Comparison of ENCODE assay signal across 7 cellular contexts in the genomic region with DNA sequence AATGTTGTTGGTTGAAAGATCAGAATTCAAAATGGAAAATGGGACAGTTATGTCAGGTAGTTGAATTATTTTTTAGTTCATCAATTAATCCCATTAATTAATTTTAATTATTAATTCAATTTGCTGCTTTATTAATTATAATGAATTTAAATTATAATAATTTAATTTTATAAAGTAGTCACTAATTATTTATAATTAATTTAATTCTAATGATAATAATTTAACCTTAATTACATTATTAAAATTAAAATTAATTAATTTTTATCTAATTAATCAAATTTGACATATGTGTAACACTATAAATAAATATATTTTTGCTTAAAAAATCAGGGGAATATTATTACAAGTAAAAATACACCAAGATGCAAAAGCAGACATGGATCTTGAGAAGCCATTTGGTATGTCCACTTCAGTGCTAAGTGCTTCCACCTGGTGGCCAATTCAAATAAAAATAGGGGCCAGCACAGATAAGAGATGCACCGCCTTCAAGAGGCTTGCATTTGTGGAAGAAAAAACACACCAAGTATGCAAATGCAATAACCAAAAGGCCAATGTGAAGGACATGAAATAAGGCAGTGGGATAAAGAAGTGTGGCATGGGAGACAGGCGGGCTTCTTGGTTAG.
DNase-seq lines count a peak whose midpoint lies in the region; ATAC-seq, FAIRE-seq and TF ChIP-seq lines count a peak whose summit lies in the region.

No MANE protein-coding gene starts in this region.

- H4K20me1 ChIP-seq in HCT116 (ENCODE audit: insufficient read depth) (no peaks in the 10 kb centered on the region), OCI-LY3 (ENCODE audit: insufficient read depth, low read length) (peaks cover 10% of the 10 kb centered on the region), mammary epithelial cell (ENCODE audit: insufficient read depth, low read length) (no peaks in the 10 kb centered on the region)

- no peak for TF ChIP-seq POLR2A in HCT116 (IDR thresholded peaks at IDR 0.05; ENCODE audit: borderline replicate concordance, extremely low read depth, insufficient read depth, insufficient read length)

- H2BK120ac ChIP-seq in mesendoderm (ENCODE audit: low read depth, low read length) = no peak overlapping the region

- peak; percentile 87 for ATAC-seq in HCT116
- no peak for ATAC-seq in esophagus mucosa
- no peak for ATAC-seq in HG03159 (IDR thresholded peaks at IDR 0.05; ENCODE audit: unreplicated experiment)

- no peak overlapping the region for H3K56ac ChIP-seq in mesendoderm (ENCODE audit: low read length)

- H3K18ac ChIP-seq in mesendoderm (ENCODE audit: low read length) = no peak overlapping the region

- FAIRE-seq in D721Med (lab: Jason Lieb, UNC) = peak; percentile 98

- peaks cover 0 to 13% of the 10 kb centered on the region in 2 experiments; a peak in 1 of 4 replicates for H3K36me3 ChIP-seq in HCT116 (ENCODE audit: control insufficient read depth in 1 of 2, insufficient read depth in 2 of 2, low read length in 2 of 2)
- peaks cover 41% of the 10 kb centered on the region for H3K36me3 ChIP-seq in OCI-LY3 (replicated peaks; ENCODE audit: low read depth, low read length)
- H3K36me3 ChIP-seq in mammary epithelial cell (ENCODE audit: insufficient read depth, low read length) = peaks cover 5% of the 10 kb centered on the region
- no peaks in the 10 kb centered on the region for H3K36me3 ChIP-seq in mesendoderm (ENCODE audit: control insufficient read depth, insufficient read depth, low read length)

- no peak overlapping the region for H2AK5ac ChIP-seq in mesendoderm (ENCODE audit: low read length)

- no peaks in the 10 kb centered on the region for H3K27me3 ChIP-seq in HCT116 (ENCODE audit: insufficient read depth, low read length)
- no peaks in the 10 kb centered on the region for H3K27me3 ChIP-seq in OCI-LY3 (ENCODE audit: low read depth, low read length)
- no peaks in the 10 kb centered on the region for H3K27me3 ChIP-seq in mammary epithelial cell (ENCODE audit: insufficient read depth, low read length)
- no peaks in the 10 kb centered on the region for H3K27me3 ChIP-seq in mesendoderm (ENCODE audit: insufficient read depth, low read length, poor library complexity)

- no peak overlapping the region for H2BK15ac ChIP-seq in mesendoderm (replicated peaks; ENCODE audit: low read depth)

- H3K9ac ChIP-seq in HCT116 (ENCODE audit: low read length) (no peak overlapping the region), OCI-LY3 (ENCODE audit: low read length) (no peak overlapping the region), mammary epithelial cell (ENCODE audit: insufficient read depth, low read length) (no peak overlapping the region), mesendoderm (ENCODE audit: low read length) (no peak overlapping the region)

- POLR2A ChIA-PET in HCT116 (lab: Charles Lee) = no interaction called here

- no peaks in the 10 kb centered on the region for H3K9me2 ChIP-seq in HCT116 (ENCODE audit: insufficient read depth)

- WGBS in mammary epithelial cell (ENCODE audit: low coverage, missing lambda C conversion rate) = 80% methylated on average over 2 of the region's 2 CpGs
- no CpG with 5 or more reads among the region's 2 CpGs for WGBS in mesendoderm (ENCODE audit: extremely low coverage, insufficient coverage, low lambda C conversion rate)

- no peak overlapping the region for H4K8ac ChIP-seq in mesendoderm (ENCODE audit: low read depth, low read length)

- no peak overlapping the region for H3K23ac ChIP-seq in mesendoderm (ENCODE audit: low read length)

- RAD21 ChIA-PET in HCT116 (lab: Charles Lee; ENCODE audit: low non-redundant PET in 1 of 2, low total read pairs in 2 of 2, uncharacterized antibody in 2 of 2, unreplicated experiment in 2 of 2) = no interaction called here

- H3K79me2 ChIP-seq in HCT116 (ENCODE audit: insufficient read depth, low read length) (peaks cover 16% of the 10 kb centered on the region; the same call in 1 of the 2 replicates), OCI-LY3 (ENCODE audit: low read length) (peaks cover 8% of the 10 kb centered on the region; the same call in 1 of the 2 replicates), mammary epithelial cell (ENCODE audit: insufficient read depth, low read length) (peaks cover 29% of the 10 kb centered on the region), mesendoderm (ENCODE audit: control insufficient read depth, insufficient read depth, low read length) (no peaks in the 10 kb centered on the region)

- H4K5ac ChIP-seq in mesendoderm (ENCODE audit: low read length) = no peak overlapping the region

- DNase-seq in D721Med (ENCODE audit: insufficient read length, low spot score) (peak; percentile 86), HCT116 (ENCODE audit: low read depth, low spot score) (peak; percentile 67), mammary epithelial cell (peak; percentile 33), mesendoderm (peak; percentile 81)

- H3K4me2 ChIP-seq in HCT116 (ENCODE audit: low read length) (no peak overlapping the region), OCI-LY3 (ENCODE audit: low read length) (no peak overlapping the region), mammary epithelial cell (ENCODE audit: insufficient read depth, low read depth, low read length) (no peak overlapping the region), mesendoderm (ENCODE audit: low read length) (no peak overlapping the region)

- no peak overlapping the region for H2BK5ac ChIP-seq in mesendoderm (ENCODE audit: low read length)

- in situ Hi-C loops in mammary epithelial cell (cut with MboI; ENCODE audit: low sequenced_read_pairs in 2 of 2) = no loop called here

- intact Hi-C loops in HCT116 (cut with micrococcal nuclease) (loop anchor here (2.0 to 10.0 kb wide), 3 partner anchors 55 to 257 kb away; a partner anchor contains a TSS), mammary epithelial cell (cut with micrococcal nuclease) (loop anchor here (1.0 to 5.0 kb wide), 4 partner anchors 59 to 257 kb away; a partner anchor contains a TSS)

- H3K27ac ChIP-seq in HCT116 (ENCODE audit: low read depth, low read length) (no peak overlapping the region), OCI-LY3 (ENCODE audit: low read length) (no peak overlapping the region), mammary epithelial cell (ENCODE audit: insufficient read depth, low read depth, low read length) (no peak overlapping the region), mesendoderm (ENCODE audit: low read depth, low read length) (no peak overlapping the region)

- no TSS peak for BruUV-seq in HCT116 (replicated peaks; lab: Mats Ljungman, UMichigan)
- BruUV-seq in mammary epithelial cell (replicated peaks; lab: Mats Ljungman, UMichigan) = no TSS peak

- no peaks in the 10 kb centered on the region for H3K9me3 ChIP-seq in HCT116 (ENCODE audit: control insufficient read depth in 1 of 2, insufficient read depth in 1 of 2, low read depth in 1 of 2, low read length in 2 of 2)
- H3K9me3 ChIP-seq in OCI-LY3 (ENCODE audit: insufficient read depth, low read length) = no peaks in the 10 kb centered on the region
- peaks cover 4% of the 10 kb centered on the region for H3K9me3 ChIP-seq in mammary epithelial cell (replicated peaks; ENCODE audit: insufficient read depth, low read length)

- CTCF ChIA-PET in HCT116 (lab: Charles Lee) = no interaction called here
- CTCF ChIA-PET in mammary epithelial cell (lab: Charles Lee; ENCODE audit: low non-redundant PET) = interaction anchor here (0.6 kb wide), 1 partner anchor 148 kb away, joined by 3 read pairs; no protein-coding TSS in a partner anchor

- H3K4ac ChIP-seq in mesendoderm (ENCODE audit: low read depth, low read length) = no peak overlapping the region

- H2AFZ ChIP-seq in HCT116 (ENCODE audit: low read depth, low read length, poor library complexity, severe bottlenecking) (no peak overlapping the region), OCI-LY3 (ENCODE audit: low read depth, low read length) (no peak overlapping the region), mammary epithelial cell (ENCODE audit: low read depth, low read length) (no peak overlapping the region)

- dilution Hi-C loops in mammary epithelial cell (cut with HindIII; ENCODE audit: low sequenced_read_pairs) = no loop called here

- H3K4me3 ChIP-seq in HCT116 (replicated peaks in 1 of 2; ENCODE audit: low read depth in 1 of 2, low read length in 2 of 2) (no peak overlapping the region), OCI-LY3 (ENCODE audit: low read length) (no peak overlapping the region), mammary epithelial cell (replicated peaks in 1 of 3; ENCODE audit: insufficient read depth in 1 of 3, low read depth in 2 of 3, low read length in 3 of 3) (no peak overlapping the region), mesendoderm (ENCODE audit: low read length) (no peak overlapping the region)

- no peaks in the 10 kb centered on the region for H3K79me1 ChIP-seq in mesendoderm (ENCODE audit: low read length)

- TF ChIP-seq CTCF in D721Med (IDR thresholded peaks at IDR 0.05; ENCODE audit: insufficient read depth, missing control alignments) (peak; percentile 43), HCT116 (IDR thresholded peaks at IDR 0.05 in 2 of 3, conservative IDR thresholded peaks at IDR 0.05 in 1 of 3; ENCODE audit: borderline replicate concordance in 1 of 3, insufficient read depth in 1 of 3, low read depth in 2 of 3, low read length in 2 of 3) (peak in 2 of 3 experiments; percentile 67 to 69; a peak in 4 of 6 replicates), OCI-LY3 (IDR thresholded peaks at IDR 0.05; ENCODE audit: low read depth, low read length) (peak; percentile 86), mammary epithelial cell (conservative IDR thresholded peaks at IDR 0.05 in 1 of 2, IDR thresholded peaks at IDR 0.05 in 1 of 2; ENCODE audit: extremely low read depth in 1 of 2, insufficient read depth in 1 of 2, low read depth in 1 of 2, low read length in 2 of 2) (peak; percentile 60 to 64)

- TF ChIP-seq RAD21 in HCT116 (IDR thresholded peaks at IDR 0.05; ENCODE audit: low read depth) = no peak

- peaks cover 9 to 32% of the 10 kb centered on the region in 2 experiments for H3K4me1 ChIP-seq in HCT116 (ENCODE audit: control insufficient read depth in 1 of 2, insufficient read depth in 2 of 2, low read length in 2 of 2)
- peaks cover 67% of the 10 kb centered on the region for H3K4me1 ChIP-seq in OCI-LY3 (ENCODE audit: low read length)
- peaks cover 18% of the 10 kb centered on the region for H3K4me1 ChIP-seq in mammary epithelial cell (ENCODE audit: insufficient read depth, low read length)
- peaks cover 14% of the 10 kb centered on the region for H3K4me1 ChIP-seq in mesendoderm (ENCODE audit: control insufficient read depth, low read depth, low read length)

Comparison
In these comparisons a context has a peak if more than half of its experiments do, and no peak if none do; other contexts are left out.
1. DNase-seq: peak in every context shown above with its lines; median percentile 86 in D721Med; 81 in mesendoderm; 67 in HCT116; 33 in mammary epithelial cell.